Comparison of ENCODE assay signal across 22 cellular contexts in genomic region chr9:125133403-125134316, GRCh38. TPM values are rescaled to one million over a fixed set of nuclear protein-coding genes. Genes with fewer than 3 reads are reported as not detected.
DNase-seq lines count a peak whose midpoint lies in the region; ATAC-seq, FAIRE-seq and TF ChIP-seq lines count a peak whose summit lies in the region.
"Had no signal": no experiment of that assay in that cellular context is flagged by ENCODE, and none has a peak within 500 bp of the region (broad histone marks: within the 10 kb centered on the region; RNA-seq: fewer than 3 reads in every experiment).

No MANE protein-coding gene starts in this region.

- in situ Hi-C loops in Panc1 (cut with HindIII; ENCODE audit: low pct_unique_long_range_greater_than_20kb, low sequenced_read_pairs), result no loop called here
- in situ Hi-C loops in HepG2 (cut with HindIII; ENCODE audit: extremely low pct_ligation_motif_present, low pct_unique_long_range_greater_than_20kb), result no loop called here

- no peaks in the 10 kb centered on the region for H3K36me3 ChIP-seq in Panc1 (ENCODE audit: control insufficient read depth, insufficient read depth, low read length)
- H3K36me3 ChIP-seq in HepG2 (replicated peaks in 1 of 2; ENCODE audit: control insufficient read depth in 1 of 2, insufficient read depth in 2 of 2, low read length in 2 of 2), result no peaks in the 10 kb centered on the region
- H3K36me3 ChIP-seq: gastroesophageal sphincter, SJCRH30 had no signal

- TSS peak; percentile 62 for BruUV-seq in Panc1 (replicated peaks; lab: Mats Ljungman, UMichigan)
- no TSS peak for BruUV-seq in HepG2 (replicated peaks; lab: Mats Ljungman, UMichigan)
- BruUV-seq in Calu3 (replicated peaks; lab: Mats Ljungman, UMichigan), result no TSS peak

- CTCF ChIA-PET in activated naive CD4-positive, alpha-beta T cell treated with anti-CD3 and anti-CD28 coated beads, Interleukin-2, amount 10 ng/mL, durations not matched to agents 7 days and 5 days (lab: Charles Lee), result no interaction called here
- CTCF ChIA-PET in Panc1 (lab: Charles Lee) (no interaction called here), HepG2 (lab: Yijun Ruan, JAX; ENCODE audit: low intra/inter-chr PET ratio, low total read pairs) (no interaction called here), Calu3 (lab: Charles Lee) (no interaction called here)

- H2AFZ ChIP-seq in HepG2 (ENCODE audit: low read length), result no peak overlapping the region

- no peak for DNase-seq in activated naive CD4-positive, alpha-beta T cell treated with anti-CD3 and anti-CD28 coated beads, Interleukin-2, amount 10 ng/mL, durations not matched to agents 7 days and 5 days
- DNase-seq in Panc1 (ENCODE audit: low read depth, low spot score) (no peak), HepG2 (ENCODE audit: low spot score) (no peak), Calu3 (no peak)
- no peak for DNase-seq in activated naive CD8-positive, alpha-beta T cell treated with anti-CD3 and anti-CD28 coated beads, Interleukin-2, amount 50 U/mL, for 24 hours
- DNase-seq: activated B cell treated with CpG ODN at 0.5 μM for 24 hours, C1 segment of cervical spinal cord, dermis blood vessel endothelial cell, hippocampal formation, mesendoderm, NCI-H1417 treated with DMSO at 0.1 percent for 48 hours, NCI-H2081, NCI-H345, NCI-H748 treated with DMSO at 0.1 percent for 48 hours, posterior cingulate gyrus, right cardiac atrium, SJCRH30 had no signal

- H3K27ac Mint-ChIP-seq in activated naive CD4-positive, alpha-beta T cell treated with anti-CD3 and anti-CD28 coated beads, Interleukin-2, amount 50 U/mL, for 24 hours, result peak overlapping the region; percentile 80
- H3K27ac Mint-ChIP-seq in activated naive CD4-positive, alpha-beta T cell treated with anti-CD3 and anti-CD28 coated beads, Interleukin-2, amount 10 ng/mL, durations not matched to agents 7 days and 5 days, result no peak overlapping the region
- peak overlapping the region; percentile 45 for H3K27ac Mint-ChIP-seq in activated naive CD8-positive, alpha-beta T cell treated with anti-CD3 and anti-CD28 coated beads, Interleukin-2, amount 50 U/mL, for 24 hours
- H3K27ac Mint-ChIP-seq in stimulated activated naive CD8-positive, alpha-beta T cell treated with anti-CD3 and anti-CD28 coated beads, Interleukin-15, Interleukin-2, amounts not matched to agents 100 ng/mL and 50 ng/mL, for 24 hours, result peak overlapping the region; percentile 74
- no peak overlapping the region for H3K27ac Mint-ChIP-seq in Calu3 (ENCODE audit: unreplicated experiment)
- H3K27ac Mint-ChIP-seq: activated B cell treated with CpG ODN at 0.5 μM for 24 hours had no signal

- H3K9ac ChIP-seq in HepG2 (ENCODE audit: insufficient read depth, low read depth, low read length), result no peak overlapping the region
- H3K9ac ChIP-seq: KMS-11 had no signal

- H3K9me3 Mint-ChIP-seq in activated naive CD4-positive, alpha-beta T cell treated with anti-CD3 and anti-CD28 coated beads, Interleukin-2, amount 50 U/mL, for 24 hours, result no peaks in the 10 kb centered on the region
- peaks cover 11% of the 10 kb centered on the region for H3K9me3 Mint-ChIP-seq in activated naive CD4-positive, alpha-beta T cell treated with anti-CD3 and anti-CD28 coated beads, Interleukin-2, amount 10 ng/mL, durations not matched to agents 7 days and 5 days
- peaks cover 7% of the 10 kb centered on the region for H3K9me3 Mint-ChIP-seq in activated naive CD8-positive, alpha-beta T cell treated with anti-CD3 and anti-CD28 coated beads, Interleukin-2, amount 50 U/mL, for 24 hours
- no peaks in the 10 kb centered on the region for H3K9me3 Mint-ChIP-seq in stimulated activated naive CD8-positive, alpha-beta T cell treated with anti-CD3 and anti-CD28 coated beads, Interleukin-15, Interleukin-2, amounts not matched to agents 100 ng/mL and 50 ng/mL, for 24 hours
- no peaks in the 10 kb centered on the region for H3K9me3 Mint-ChIP-seq in Calu3 (ENCODE audit: low read depth, unreplicated experiment)
- H3K9me3 Mint-ChIP-seq: central memory CD8-positive, alpha-beta T cell had no signal

- H3K4me1 Mint-ChIP-seq in activated naive CD4-positive, alpha-beta T cell treated with anti-CD3 and anti-CD28 coated beads, Interleukin-2, amount 50 U/mL, for 24 hours, result peaks cover 27% of the 10 kb centered on the region
- peaks cover 21% of the 10 kb centered on the region for H3K4me1 Mint-ChIP-seq in activated naive CD4-positive, alpha-beta T cell treated with anti-CD3 and anti-CD28 coated beads, Interleukin-2, amount 10 ng/mL, durations not matched to agents 7 days and 5 days
- peaks cover 21% of the 10 kb centered on the region for H3K4me1 Mint-ChIP-seq in activated naive CD8-positive, alpha-beta T cell treated with anti-CD3 and anti-CD28 coated beads, Interleukin-2, amount 50 U/mL, for 24 hours
- peaks cover 25% of the 10 kb centered on the region for H3K4me1 Mint-ChIP-seq in stimulated activated naive CD8-positive, alpha-beta T cell treated with anti-CD3 and anti-CD28 coated beads, Interleukin-15, Interleukin-2, amounts not matched to agents 100 ng/mL and 50 ng/mL, for 24 hours (ENCODE audit: low read depth)
- H3K4me1 Mint-ChIP-seq in Calu3 (ENCODE audit: low read depth, unreplicated experiment), result no peaks in the 10 kb centered on the region
- H3K4me1 Mint-ChIP-seq: activated B cell treated with CpG ODN at 0.5 μM for 24 hours had no signal

- H4K20me1 ChIP-seq in HepG2 (ENCODE audit: insufficient read depth, low read length), result no peaks in the 10 kb centered on the region

- peaks cover 10% of the 10 kb centered on the region for H3K36me3 Mint-ChIP-seq in activated naive CD4-positive, alpha-beta T cell treated with anti-CD3 and anti-CD28 coated beads, Interleukin-2, amount 50 U/mL, for 24 hours
- H3K36me3 Mint-ChIP-seq in activated naive CD4-positive, alpha-beta T cell treated with anti-CD3 and anti-CD28 coated beads, Interleukin-2, amount 10 ng/mL, durations not matched to agents 7 days and 5 days, result peaks cover 15% of the 10 kb centered on the region
- peaks cover 1% of the 10 kb centered on the region for H3K36me3 Mint-ChIP-seq in activated naive CD8-positive, alpha-beta T cell treated with anti-CD3 and anti-CD28 coated beads, Interleukin-2, amount 50 U/mL, for 24 hours (ENCODE audit: low read depth)
- no peaks in the 10 kb centered on the region for H3K36me3 Mint-ChIP-seq in stimulated activated naive CD8-positive, alpha-beta T cell treated with anti-CD3 and anti-CD28 coated beads, Interleukin-15, Interleukin-2, amounts not matched to agents 100 ng/mL and 50 ng/mL, for 24 hours (ENCODE audit: low read depth)
- no peaks in the 10 kb centered on the region for H3K36me3 Mint-ChIP-seq in Calu3 (ENCODE audit: insufficient read depth, unreplicated experiment)

- TF ChIP-seq RAD21 in HepG2 (CRISPR knock-in tag; IDR thresholded peaks at IDR 0.05), result no peak

- peaks cover 3% of the 10 kb centered on the region for H3K79me2 ChIP-seq in HepG2 (ENCODE audit: insufficient read depth, low read length)

- ATAC-seq in Panc1 (no peak), HepG2 (no peak)
- peak; percentile 86 for ATAC-seq in activated naive CD8-positive, alpha-beta T cell treated with anti-CD3 and anti-CD28 coated beads, Interleukin-2, amount 50 U/mL, for 24 hours
- ATAC-seq: gastroesophageal sphincter, right cardiac atrium had no signal

- no peaks in the 10 kb centered on the region; the same call in 1 of the 2 replicates for H3K9me3 ChIP-seq in Panc1 (ENCODE audit: control insufficient read depth, insufficient read depth, low read depth, low read length)
- no peaks in the 10 kb centered on the region for H3K9me3 ChIP-seq in HepG2 (ENCODE audit: low read length)
- H3K9me3 ChIP-seq: gastroesophageal sphincter, SJCRH30 had no signal

- WGBS in HepG2 (ENCODE audit: low lambda C conversion rate), result 90% methylated on average over 1 of the region's 1 CpG

- H3K27me3 ChIP-seq in Panc1 (ENCODE audit: control insufficient read depth, insufficient read depth, low read length) (no peaks in the 10 kb centered on the region), HepG2 (ENCODE audit: control insufficient read depth in 1 of 2, insufficient read depth in 2 of 2, low read length in 2 of 2) (no peaks in the 10 kb centered on the region)
- H3K27me3 ChIP-seq: gastroesophageal sphincter, SJCRH30 had no signal

- TF ChIP-seq POLR2A in HepG2 (IDR thresholded peaks at IDR 0.05; ENCODE audit: insufficient read depth in 1 of 2, low read depth in 2 of 2, low read length in 2 of 2), result no peak

- no peak overlapping the region for H3K27ac ChIP-seq in Panc1 (ENCODE audit: low read length)
- H3K27ac ChIP-seq in HepG2 (ENCODE audit: extremely low read length, insufficient read depth, low read length), result no peak overlapping the region
- H3K27ac ChIP-seq: gastroesophageal sphincter, KMS-11, SJCRH30 had no signal

- H3K4me2 ChIP-seq in HepG2 (ENCODE audit: low read depth, low read length), result no peak overlapping the region
- H3K4me2 ChIP-seq: KMS-11 had no signal

- intact Hi-C loops in Panc1 (cut with micrococcal nuclease; ENCODE audit: unreplicated experiment), result no loop called here
- intact Hi-C loops in HepG2 (cut with micrococcal nuclease; ENCODE audit: unreplicated experiment), result no loop called here
- intact Hi-C loops in Calu3 (cut with micrococcal nuclease; ENCODE audit: unreplicated experiment), result no loop called here

- TF ChIP-seq CTCF in Panc1 (IDR thresholded peaks at IDR 0.05) (no peak), HepG2 (CRISPR knock-in tag; IDR thresholded peaks at IDR 0.05) (no peak), Calu3 (IDR thresholded peaks at IDR 0.05; ENCODE audit: unreplicated experiment) (no peak)

- H3K27me3 Mint-ChIP-seq in activated naive CD4-positive, alpha-beta T cell treated with anti-CD3 and anti-CD28 coated beads, Interleukin-2, amount 50 U/mL, for 24 hours, result no peaks in the 10 kb centered on the region
- H3K27me3 Mint-ChIP-seq in activated naive CD4-positive, alpha-beta T cell treated with anti-CD3 and anti-CD28 coated beads, Interleukin-2, amount 10 ng/mL, durations not matched to agents 7 days and 5 days, result no peaks in the 10 kb centered on the region
- no peaks in the 10 kb centered on the region for H3K27me3 Mint-ChIP-seq in activated naive CD8-positive, alpha-beta T cell treated with anti-CD3 and anti-CD28 coated beads, Interleukin-2, amount 50 U/mL, for 24 hours
- no peaks in the 10 kb centered on the region for H3K27me3 Mint-ChIP-seq in stimulated activated naive CD8-positive, alpha-beta T cell treated with anti-CD3 and anti-CD28 coated beads, Interleukin-15, Interleukin-2, amounts not matched to agents 100 ng/mL and 50 ng/mL, for 24 hours
- no peaks in the 10 kb centered on the region for H3K27me3 Mint-ChIP-seq in Calu3 (ENCODE audit: unreplicated experiment)
- H3K27me3 Mint-ChIP-seq: activated B cell treated with CpG ODN at 0.5 μM for 24 hours; central memory CD8-positive, alpha-beta T cell had no signal

- no peak for TF ChIP-seq EP300 in HepG2 (IDR thresholded peaks at IDR 0.05; ENCODE audit: low read depth in 2 of 2, low read length in 2 of 2)
- TF ChIP-seq EP300 in HepG2 (CRISPR knock-in tag; IDR thresholded peaks at IDR 0.05; ENCODE audit: borderline replicate concordance), result no peak

- no peak for FAIRE-seq in HepG2 (lab: Jason Lieb, UNC)

- no peak overlapping the region for H3K4me3 ChIP-seq in Panc1 (ENCODE audit: low read depth in 2 of 2, low read length in 2 of 2)
- H3K4me3 ChIP-seq in HepG2 (replicated peaks in 1 of 3; ENCODE audit: insufficient read depth in 1 of 3, low read depth in 2 of 3, low read length in 3 of 3), result no peak overlapping the region
- H3K4me3 ChIP-seq: gastroesophageal sphincter, SJCRH30 had no signal

- no peak overlapping the region for H3K4me3 Mint-ChIP-seq in activated naive CD4-positive, alpha-beta T cell treated with anti-CD3 and anti-CD28 coated beads, Interleukin-2, amount 50 U/mL, for 24 hours
- H3K4me3 Mint-ChIP-seq in activated naive CD4-positive, alpha-beta T cell treated with anti-CD3 and anti-CD28 coated beads, Interleukin-2, amount 10 ng/mL, durations not matched to agents 7 days and 5 days, result no peak overlapping the region
- H3K4me3 Mint-ChIP-seq in activated naive CD8-positive, alpha-beta T cell treated with anti-CD3 and anti-CD28 coated beads, Interleukin-2, amount 50 U/mL, for 24 hours, result peak overlapping the region; percentile 34
- H3K4me3 Mint-ChIP-seq in stimulated activated naive CD8-positive, alpha-beta T cell treated with anti-CD3 and anti-CD28 coated beads, Interleukin-15, Interleukin-2, amounts not matched to agents 100 ng/mL and 50 ng/mL, for 24 hours, result no peak overlapping the region
- H3K4me3 Mint-ChIP-seq in Calu3 (ENCODE audit: low read depth, unreplicated experiment), result no peak overlapping the region
- H3K4me3 Mint-ChIP-seq: activated B cell treated with CpG ODN at 0.5 μM for 24 hours; central memory CD8-positive, alpha-beta T cell had no signal

- H3K4me1 ChIP-seq in Panc1 (ENCODE audit: control insufficient read depth, insufficient read depth, low read length), result no peaks in the 10 kb centered on the region
- no peaks in the 10 kb centered on the region for H3K4me1 ChIP-seq in HepG2 (ENCODE audit: insufficient read depth, low read length)
- H3K4me1 ChIP-seq: gastroesophageal sphincter had no signal

- POLR2A ChIA-PET in Panc1 (lab: Charles Lee), result no interaction called here
- POLR2A ChIA-PET in HepG2 (lab: Yijun Ruan, JAX), result interaction anchor here (0.6 to 0.7 kb wide), 2 partner anchors 53 to 189 kb away, joined by 3 read pairs; no protein-coding TSS in a partner anchor

RNA-seq across cellular contexts. Expression of gene SCAI, which starts 9.7 kb away (rescaled TPM):
- total RNA-seq in Panc1 (2021; ENCODE audit: unreplicated experiment), result 4.7 TPM
- 0.46 TPM for polyA plus RNA-seq in Panc1 (2012; ENCODE audit: insufficient read length)
- total RNA-seq in HepG2 (2016; rRNA removed; fragmentation: Illumina TruSeq; extraction: Trizol), result 8.4 and 10.3 TPM in 2 replicates
- total RNA-seq in HepG2 (2016; cell fraction: cytosol; rRNA removed; fragmentation: Illumina TruSeq; extraction: Trizol; ENCODE audit: low read depth), result 6.0 and 8.4 TPM in 2 replicates
- total RNA-seq in HepG2 (2016; cell fraction: insoluble cytoplasmic fraction; rRNA removed; fragmentation: Illumina TruSeq; extraction: Trizol), result 8.4 and 11.2 TPM in 2 replicates
- 4.3 and 6.5 TPM in 2 replicates for total RNA-seq in HepG2 (2016; cell fraction: membrane; rRNA removed; fragmentation: Illumina TruSeq; extraction: Trizol)
- 16.6 and 21.4 TPM in 2 replicates for total RNA-seq in HepG2 (2016; cell fraction: nucleus; rRNA removed; fragmentation: Illumina TruSeq; extraction: Trizol)
- 3.7 and 4.4 TPM in 2 replicates for polyA plus RNA-seq in HepG2 (2011; rRNA removed)
- polyA plus RNA-seq in HepG2 (2011; cell fraction: cytosol; rRNA removed), result 1.3 and 2.6 TPM in 2 replicates
- 4.0 and 8.1 TPM in 2 replicates for polyA plus RNA-seq in HepG2 (2011; cell fraction: nucleus; rRNA removed)
- polyA plus RNA-seq in HepG2 (2012), result 1.4 and 2.2 TPM in 2 replicates
- 1.3 and 2.0 TPM in 2 replicates for polyA plus RNA-seq in HepG2 (2016; cell fraction: cytosol; fragmentation: Illumina TruSeq; extraction: Trizol; ENCODE audit: low read depth)
- 3.3 and 3.4 TPM in 2 replicates for polyA plus RNA-seq in HepG2 (2016; cell fraction: insoluble cytoplasmic fraction; fragmentation: Illumina TruSeq; extraction: Trizol; ENCODE audit: low read depth)
- polyA plus RNA-seq in HepG2 (2016; cell fraction: membrane; fragmentation: Illumina TruSeq; extraction: Trizol; ENCODE audit: low read depth), result 1.2 and 1.3 TPM in 2 replicates
- 9.9 and 11.1 TPM in 2 replicates for polyA plus RNA-seq in HepG2 (2016; cell fraction: nucleus; fragmentation: Illumina TruSeq; extraction: Trizol; ENCODE audit: insufficient read depth, low read depth)
- polyA minus RNA-seq in HepG2 (2011; rRNA and poly(A)+ RNA removed; ENCODE audit: low replicate concordance), result 6.7 and 25.4 TPM in 2 replicates
- 2.2 and 5.9 TPM in 2 replicates for polyA minus RNA-seq in HepG2 (2011; cell fraction: cytosol; rRNA and poly(A)+ RNA removed)
- 18.9 and 20.3 TPM in 2 replicates for polyA minus RNA-seq in HepG2 (2011; cell fraction: nucleus; rRNA and poly(A)+ RNA removed)
- 6.4 and 7.0 TPM in 2 replicates for total RNA-seq in Calu3 (2022)

RNA-seq across cellular contexts. Expression of gene PPP6C, which starts 55.9 kb away (rescaled TPM):
- total RNA-seq in Panc1 (2021; ENCODE audit: unreplicated experiment) (27.3 TPM), HepG2 (2016; rRNA removed; fragmentation: Illumina TruSeq; extraction: Trizol) (20.9 and 32.7 TPM in 2 replicates), Calu3 (2022) (22.7 and 24.7 TPM in 2 replicates)
- 19.0 TPM for polyA plus RNA-seq in Panc1 (2012; ENCODE audit: insufficient read length)
- 7.3 and 8.8 TPM in 2 replicates for total RNA-seq in HepG2 (2016; cell fraction: cytosol; rRNA removed; fragmentation: Illumina TruSeq; extraction: Trizol; ENCODE audit: low read depth)
- total RNA-seq in HepG2 (2016; cell fraction: insoluble cytoplasmic fraction; rRNA removed; fragmentation: Illumina TruSeq; extraction: Trizol), result 22.6 and 28.4 TPM in 2 replicates
- 17.5 and 19.3 TPM in 2 replicates for total RNA-seq in HepG2 (2016; cell fraction: membrane; rRNA removed; fragmentation: Illumina TruSeq; extraction: Trizol)
- total RNA-seq in HepG2 (2016; cell fraction: nucleus; rRNA removed; fragmentation: Illumina TruSeq; extraction: Trizol), result 12.4 and 13.3 TPM in 2 replicates
- polyA plus RNA-seq in HepG2 (2011; rRNA removed), result 13.0 and 18.5 TPM in 2 replicates
- 9.8 and 15.8 TPM in 2 replicates for polyA plus RNA-seq in HepG2 (2011; cell fraction: cytosol; rRNA removed)
- 3.2 and 4.7 TPM in 2 replicates for polyA plus RNA-seq in HepG2 (2011; cell fraction: nucleus; rRNA removed)
- polyA plus RNA-seq in HepG2 (2012), result 16.8 and 24.2 TPM in 2 replicates
- 8.3 and 8.4 TPM in 2 replicates for polyA plus RNA-seq in HepG2 (2016; cell fraction: cytosol; fragmentation: Illumina TruSeq; extraction: Trizol; ENCODE audit: low read depth)
- polyA plus RNA-seq in HepG2 (2016; cell fraction: insoluble cytoplasmic fraction; fragmentation: Illumina TruSeq; extraction: Trizol; ENCODE audit: low read depth), result 44.1 and 50.4 TPM in 2 replicates
- 14.4 and 17.7 TPM in 2 replicates for polyA plus RNA-seq in HepG2 (2016; cell fraction: membrane; fragmentation: Illumina TruSeq; extraction: Trizol; ENCODE audit: low read depth)
- polyA plus RNA-seq in HepG2 (2016; cell fraction: nucleus; fragmentation: Illumina TruSeq; extraction: Trizol; ENCODE audit: insufficient read depth, low read depth), result 18.5 and 19.5 TPM in 2 replicates
- 9.8 and 19.2 TPM in 2 replicates for polyA minus RNA-seq in HepG2 (2011; rRNA and poly(A)+ RNA removed; ENCODE audit: low replicate concordance)
- polyA minus RNA-seq in HepG2 (2011; cell fraction: cytosol; rRNA and poly(A)+ RNA removed), result 15.6 and 16.9 TPM in 2 replicates
- 10.2 and 11.8 TPM in 2 replicates for polyA minus RNA-seq in HepG2 (2011; cell fraction: nucleus; rRNA and poly(A)+ RNA removed)

Comparison
In these comparisons a context has a peak if more than half of its experiments do, and no peak if none do; other contexts are left out.
1. H3K27ac Mint-ChIP-seq: peak in activated naive CD4-positive, alpha-beta T cell treated with anti-CD3 and anti-CD28 coated beads, Interleukin-2, amount 50 U/mL, for 24 hours (single experiment), activated naive CD8-positive, alpha-beta T cell treated with anti-CD3 and anti-CD28 coated beads, Interleukin-2, amount 50 U/mL, for 24 hours (single experiment) and stimulated activated naive CD8-positive, alpha-beta T cell treated with anti-CD3 and anti-CD28 coated beads, Interleukin-15, Interleukin-2, amounts not matched to agents 100 ng/mL and 50 ng/mL, for 24 hours (single experiment); none in activated naive CD4-positive, alpha-beta T cell treated with anti-CD3 and anti-CD28 coated beads, Interleukin-2, amount 10 ng/mL, durations not matched to agents 7 days and 5 days (single experiment) and Calu3 (single experiment).